31 cellular contexts compared by ENCODE assay signal in the genomic region with DNA sequence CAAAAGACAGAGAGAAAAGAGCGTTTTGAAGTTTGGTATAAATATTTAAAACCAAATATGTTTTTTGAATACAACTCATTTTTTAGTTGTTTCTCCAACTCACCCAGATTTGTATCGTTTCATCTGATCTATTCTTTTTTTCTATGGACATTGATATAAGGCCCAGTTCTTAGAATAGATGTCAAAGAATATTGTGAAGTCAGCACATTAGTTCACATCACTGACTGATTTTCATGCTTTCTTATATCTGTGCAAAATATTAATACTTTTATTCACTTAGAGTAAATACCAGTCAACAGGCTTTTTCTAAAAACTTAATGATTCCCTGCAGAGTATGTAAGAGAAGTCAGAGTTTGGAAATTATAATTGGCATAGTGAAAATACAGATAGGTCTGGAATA.
"Had no signal": no experiment of that assay in that cellular context is flagged by ENCODE, and none has a peak within 500 bp of the region (broad histone marks: within the 10 kb centered on the region; RNA-seq: fewer than 3 reads in every experiment).

No MANE protein-coding gene starts in this region.

- H3K4me3 ChIP-seq: neural progenitor cell, ovary, psoas muscle, skin epidermis, smooth muscle cell, spleen, suprapubic skin, thoracic aorta, thyroid gland, tibial nerve, upper lobe of left lung, vagina had no signal

- ATAC-seq: naive thymus-derived CD4-positive, alpha-beta T cell; natural killer cell; psoas muscle; right cardiac atrium; sciatic nerve; stimulated activated memory B cell treated with anti-CD40 and anti-IgM and Interleukin-4, amounts not matched to agents 10 μg/mL and 1 μg/mL and 100 μg/mL, for 72 hours; stimulated activated naive CD8-positive, alpha-beta T cell treated with anti-CD3 and anti-CD28 coated beads, Interleukin-15, amount 100 ng/mL, for 72 hours; stimulated activated naive CD8-positive, alpha-beta T cell treated with anti-CD3 and anti-CD28 coated beads, Interleukin-15, Interleukin-2, amounts not matched to agents 100 U/mL and 50 U/mL, for 24 hours had no signal

- DNase-seq: naive thymus-derived CD4-positive, alpha-beta T cell; natural killer cell; occipital lobe; ovary; posterior cingulate gyrus; psoas muscle; right cardiac atrium; spleen; stimulated activated CD4-positive, alpha-beta T cell treated with anti-CD3 and anti-CD28 coated beads, Interleukin-12 subunit alpha, Interleukin-12 subunit beta, amount 100 ng/mL, for 4 hours; stimulated activated CD4-positive, alpha-beta T cell treated with anti-CD3 and anti-CD28 coated beads, Interleukin-1b, Interleukin-23, amount 100 ng/mL, for 48 hours; stimulated activated CD4-positive, alpha-beta T cell treated with anti-CD3 and anti-CD28 coated beads, Interleukin-4, amount 100 ng/mL, for 1 hour; stimulated activated CD4-positive, alpha-beta T cell treated with anti-CD3 and anti-CD28 coated beads, Interleukin-4, amount 100 ng/mL, for 4 hours; stimulated activated CD8-positive, alpha-beta memory T cell treated with anti-CD3 and anti-CD28 coated beads, Interleukin-4, amount 100 ng/mL, for 48 hours; stimulated activated naive CD4-positive, alpha-beta T cell; stimulated activated naive CD8-positive, alpha-beta T cell treated with anti-CD3 and anti-CD28 coated beads, Interleukin-15, amount 100 ng/mL, for 72 hours; stimulated activated naive CD8-positive, alpha-beta T cell treated with anti-CD3 and anti-CD28 coated beads, Interleukin-15, Interleukin-2, amounts not matched to agents 100 U/mL and 50 U/mL, for 24 hours; substantia nigra; thyroid gland; trophoblast cell; upper lobe of left lung had no signal

- H3K4me2 ChIP-seq: neural progenitor cell, smooth muscle cell had no signal

- H3K27ac ChIP-seq: neural progenitor cell, ovary, parathyroid adenoma, psoas muscle, skin epidermis, spleen, suprapubic skin, thoracic aorta, thyroid gland, tibial nerve, upper lobe of left lung, vagina had no signal

- H3K36me3 ChIP-seq: neural progenitor cell, ovary, spleen, suprapubic skin, thoracic aorta, thyroid gland, tibial nerve, upper lobe of left lung, vagina had no signal

- FAIRE-seq: urothelium cell line had no signal

- H3K9ac ChIP-seq: neural progenitor cell, parathyroid adenoma had no signal

- H3K27me3 ChIP-seq: neural progenitor cell, ovary, spleen, suprapubic skin, thyroid gland, tibial nerve, upper lobe of left lung, vagina had no signal

- H2AFZ ChIP-seq: neural progenitor cell, parathyroid adenoma had no signal

- H3K4me1 ChIP-seq: neural progenitor cell, parathyroid adenoma, psoas muscle, spleen, suprapubic skin, thyroid gland, tibial nerve, upper lobe of left lung, vagina had no signal

- H3K79me2 ChIP-seq: parathyroid adenoma had no signal

- H3K9me3 ChIP-seq: ovary, psoas muscle, suprapubic skin, thoracic aorta, thyroid gland, tibial nerve, upper lobe of left lung, vagina had no signal
